In the genomic region with DNA sequence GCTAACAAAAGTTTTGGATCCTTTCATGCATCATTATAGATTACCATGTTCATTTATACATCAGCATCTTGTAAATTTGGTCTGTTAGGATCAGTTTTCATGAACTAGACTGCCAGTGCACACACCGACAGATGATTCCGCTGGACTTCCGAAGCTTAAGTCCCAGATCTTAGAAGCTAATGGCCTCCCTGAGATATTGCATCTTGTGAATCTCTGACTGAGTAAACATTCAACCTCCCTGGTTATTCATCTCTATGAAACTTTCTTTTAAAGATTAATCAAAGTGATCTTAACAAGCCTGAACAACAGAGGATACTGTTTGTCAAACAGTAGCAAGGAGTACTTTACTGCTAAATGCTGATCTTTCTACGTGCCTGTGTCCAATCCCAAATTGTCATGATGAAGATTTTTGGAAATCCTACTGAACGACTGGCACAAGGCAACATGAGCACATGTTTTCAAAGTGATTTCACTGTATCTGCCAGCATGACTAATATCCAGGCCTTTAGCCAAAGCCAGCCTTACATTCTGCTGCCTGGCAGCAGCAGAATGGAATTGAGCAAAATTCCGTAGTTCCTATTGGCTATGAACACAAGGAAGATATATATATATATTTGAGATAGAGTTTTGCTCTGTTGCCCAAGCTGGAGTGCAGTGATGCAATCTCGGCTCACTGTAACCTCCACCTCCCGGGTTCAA, we compare ENCODE assay signal across 9 cellular contexts.
DNase-seq lines count a peak whose midpoint lies in the region; ATAC-seq and TF ChIP-seq lines count a peak whose summit lies in the region.
"Had no signal": no experiment of that assay in that cellular context is flagged by ENCODE, and none has a peak within 500 bp of the region (broad histone marks: within the 10 kb centered on the region; RNA-seq: fewer than 3 reads in every experiment).

No MANE protein-coding gene starts in this region.

- H3K27ac Mint-ChIP-seq in activated naive CD8-positive, alpha-beta T cell treated with anti-CD3 and anti-CD28 coated beads, Interleukin-2, amount 50 U/mL, for 24 hours: no peak overlapping the region
- H3K27ac Mint-ChIP-seq: activated B cell treated with CpG ODN at 0.5 μM for 24 hours had no signal

- peaks cover 95% of the 10 kb centered on the region for H3K79me2 ChIP-seq in KMS-11 (ENCODE audit: insufficient read depth, low read depth)

- H3K36me3 ChIP-seq in KMS-11 (ENCODE audit: insufficient read depth): no peaks in the 10 kb centered on the region
- H3K36me3 ChIP-seq in lung (ENCODE audit: control insufficient read depth in 2 of 2, insufficient read depth in 2 of 2, low read length in 2 of 2): no peaks in the 10 kb centered on the region

- no peaks in the 10 kb centered on the region for H3K9me3 Mint-ChIP-seq in activated naive CD8-positive, alpha-beta T cell treated with anti-CD3 and anti-CD28 coated beads, Interleukin-2, amount 50 U/mL, for 24 hours
- H3K9me3 Mint-ChIP-seq: activated B cell treated with CpG ODN at 0.5 μM for 24 hours had no signal

- no peak overlapping the region for H3K4me3 Mint-ChIP-seq in activated naive CD8-positive, alpha-beta T cell treated with anti-CD3 and anti-CD28 coated beads, Interleukin-2, amount 50 U/mL, for 24 hours
- H3K4me3 Mint-ChIP-seq: activated B cell treated with CpG ODN at 0.5 μM for 24 hours had no signal

- no peaks in the 10 kb centered on the region for H3K9me3 ChIP-seq in lung (ENCODE audit: control insufficient read depth in 2 of 2, insufficient read depth in 1 of 2, low read length in 1 of 2)

- no peak overlapping the region for H3K4me3 ChIP-seq in KMS-11 (IDR thresholded peaks at IDR 0.05; ENCODE audit: insufficient read depth, low read depth, low read length)
- H3K4me3 ChIP-seq in coronary artery: peak overlapping the region; percentile 11
- H3K4me3 ChIP-seq in lung: no peak overlapping the region

- no peak for ATAC-seq in lung (ENCODE audit: insufficient read depth, low FRiP score)
- ATAC-seq in activated naive CD8-positive, alpha-beta T cell treated with anti-CD3 and anti-CD28 coated beads, Interleukin-2, amount 50 U/mL, for 24 hours: no peak

- H3K27me3 ChIP-seq in KMS-11 (ENCODE audit: insufficient read depth, low read depth) (no peaks in the 10 kb centered on the region), lung (ENCODE audit: control insufficient read depth, insufficient read depth) (no peaks in the 10 kb centered on the region)

- H4K20me1 ChIP-seq in KMS-11 (ENCODE audit: insufficient read depth): no peaks in the 10 kb centered on the region; the same call in 1 of the 2 replicates

- H3K4me2 ChIP-seq in KMS-11: peak overlapping the region; percentile 57

- H3K36me3 Mint-ChIP-seq in activated naive CD8-positive, alpha-beta T cell treated with anti-CD3 and anti-CD28 coated beads, Interleukin-2, amount 50 U/mL, for 24 hours (ENCODE audit: low read depth): no peaks in the 10 kb centered on the region

- H3K4me1 ChIP-seq in KMS-11 (ENCODE audit: low read depth, poor library complexity, severe bottlenecking) (peaks cover 98% of the 10 kb centered on the region), lung (ENCODE audit: control insufficient read depth in 2 of 2, insufficient read depth in 2 of 2, low read length in 2 of 2) (no peaks in the 10 kb centered on the region)

- no peaks in the 10 kb centered on the region for H3K4me1 Mint-ChIP-seq in activated naive CD8-positive, alpha-beta T cell treated with anti-CD3 and anti-CD28 coated beads, Interleukin-2, amount 50 U/mL, for 24 hours
- H3K4me1 Mint-ChIP-seq: activated B cell treated with CpG ODN at 0.5 μM for 24 hours had no signal

- DNase-seq in A172 (ENCODE audit: low spot score) (peak; percentile 91), coronary artery (ENCODE audit: low spot score) (no peak), lung (ENCODE audit: low spot score) (peak; percentile 36), NCI-H1048 (lab: John Stamatoyannopoulos, UW) (no peak), NCI-H524 treated with DMSO at 0.1 percent for 48 hours (lab: John Stamatoyannopoulos, UW) (no peak), MV-4-11 (lab: John Stamatoyannopoulos, UW) (no peak)
- DNase-seq in activated naive CD8-positive, alpha-beta T cell treated with anti-CD3 and anti-CD28 coated beads, Interleukin-2, amount 50 U/mL, for 24 hours: no peak
- DNase-seq: activated B cell treated with CpG ODN at 0.5 μM for 24 hours had no signal

- H3K9ac ChIP-seq in KMS-11: peak overlapping the region; percentile 34; the same call in 1 of the 2 replicates

- TF ChIP-seq CTCF in KMS-11 (conservative IDR thresholded peaks at IDR 0.05; ENCODE audit: low read depth, low read length) (no peak), coronary artery (IDR thresholded peaks at IDR 0.05) (no peak), lung (IDR thresholded peaks at IDR 0.05; ENCODE audit: control extremely low read depth, extremely low read depth) (no peak)

- H3K27ac ChIP-seq in KMS-11: peak overlapping the region; percentile 86
- H3K27ac ChIP-seq in coronary artery: no peak overlapping the region
- peak overlapping the region in 1 of 2 donors; percentile 21 for H3K27ac ChIP-seq in lung (ENCODE audit: low read depth in 1 of 2, low read length in 1 of 2)

- H2AFZ ChIP-seq in KMS-11 (ENCODE audit: low read depth): no peak overlapping the region

- WGBS in lung, 2 donors: 75 to 83% methylated on average over 8 of the region's 8 CpGs

- peaks cover 2% of the 10 kb centered on the region for H3K27me3 Mint-ChIP-seq in activated naive CD8-positive, alpha-beta T cell treated with anti-CD3 and anti-CD28 coated beads, Interleukin-2, amount 50 U/mL, for 24 hours
- H3K27me3 Mint-ChIP-seq: activated B cell treated with CpG ODN at 0.5 μM for 24 hours had no signal

Comparison
In these comparisons a context has a peak if more than half of its experiments do, and no peak if none do; other contexts are left out.
1. DNase-seq: peak in A172 (single experiment) and lung (single experiment); none in coronary artery (single experiment), NCI-H1048 (single experiment), NCI-H524 treated with DMSO at 0.1 percent for 48 hours (single experiment), activated naive CD8-positive, alpha-beta T cell treated with anti-CD3 and anti-CD28 coated beads, Interleukin-2, amount 50 U/mL, for 24 hours (single experiment) and MV-4-11 (single experiment).